Comparison of ENCODE assay signal across 8 cellular contexts in the genomic region with DNA sequence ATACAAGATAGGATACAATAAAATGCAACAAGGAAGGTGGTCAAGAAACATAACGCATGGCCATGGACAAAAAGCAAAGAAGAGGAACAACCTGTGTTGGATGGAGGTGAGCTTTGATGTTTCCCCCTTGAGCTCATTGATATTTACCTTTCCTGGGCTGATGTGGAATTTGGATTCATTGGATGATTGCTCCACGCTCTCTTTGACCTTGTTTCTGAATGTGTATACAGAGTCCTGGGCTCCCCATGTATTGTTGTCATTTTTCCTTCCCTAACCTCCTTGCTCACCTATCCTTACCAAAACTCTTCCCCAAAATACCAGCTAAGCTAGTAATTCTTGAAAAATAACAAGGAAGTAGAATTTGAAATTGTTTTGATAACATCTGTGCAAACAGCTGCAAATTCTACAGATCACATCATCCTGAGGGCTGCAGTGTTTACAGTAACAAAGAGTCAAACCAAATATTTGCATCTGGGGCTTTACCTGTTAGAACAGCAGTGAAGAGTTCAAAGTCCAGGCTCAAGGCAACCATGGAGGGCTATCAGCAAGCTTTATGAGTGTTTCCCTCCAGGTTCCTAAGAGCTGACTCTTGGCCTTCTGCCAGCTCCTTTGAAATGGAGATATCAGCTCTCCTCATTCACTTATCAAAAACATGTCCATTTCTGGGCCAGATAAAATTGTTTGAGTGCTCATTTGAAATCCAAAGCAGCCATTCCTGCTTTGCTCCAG.
DNase-seq lines count a peak whose midpoint lies in the region; ATAC-seq, FAIRE-seq and TF ChIP-seq lines count a peak whose summit lies in the region.

No MANE protein-coding gene starts in this region.

- peaks cover 21 to 51% (median 33%) of the 10 kb centered on the region in 3 donors for H3K4me1 ChIP-seq in pancreas

- TF ChIP-seq CTCF in GM06990 (IDR thresholded peaks at IDR 0.05; ENCODE audit: insufficient read depth, low read length, poor library complexity, severe bottlenecking), result no peak
- no peak for TF ChIP-seq CTCF in pancreas (IDR thresholded peaks at IDR 0.05)
- no peak for TF ChIP-seq CTCF in D721Med (IDR thresholded peaks at IDR 0.05; ENCODE audit: insufficient read depth, missing control alignments)

- peak overlapping the region; percentile 23 to 83 (median 76) for H3K27ac ChIP-seq in pancreas
- no peak overlapping the region for H3K27ac ChIP-seq in caudate nucleus (ENCODE audit: low read depth, low read length)

- 25 to 34% methylated on average over 2 of the region's 2 CpGs for WGBS in pancreas, 2 donors

- FAIRE-seq in pancreas (lab: Jason Lieb, UNC), result peak; percentile 85
- no peak for FAIRE-seq in D721Med (lab: Jason Lieb, UNC)

- H3K27me3 ChIP-seq in GM06990 (replicated peaks; ENCODE audit: control insufficient read depth, insufficient read depth, low read length) (no peaks in the 10 kb centered on the region), pancreas (no peaks in the 10 kb centered on the region)

- no peaks in the 10 kb centered on the region for H3K9me3 ChIP-seq in pancreas

- ATAC-seq in GM21423 (IDR thresholded peaks at IDR 0.05; ENCODE audit: unreplicated experiment) (peak; percentile 93), HG03469 (IDR thresholded peaks at IDR 0.05; ENCODE audit: unreplicated experiment) (peak; percentile 92), pancreas (peak; percentile 89 to 96 (median 93))

- DNase-seq in GM06990 (ENCODE audit: extremely low read depth, insufficient read length), result peak; percentile 65
- peak; percentile 19 for DNase-seq in RPMI7951 (ENCODE audit: low read depth)
- peak in 4 of 6 donors; percentile 84 to 97 (median 94) for DNase-seq in pancreas
- DNase-seq in D721Med (ENCODE audit: insufficient read length, low spot score), result no peak
- no peak for DNase-seq in caudate nucleus (lab: John Stamatoyannopoulos, UW)
- DNase-seq in T1000 (lab: John Stamatoyannopoulos, UW), result no peak

- intact Hi-C loops in pancreas (cut with DNase I), result loop anchor here in 1 of 3 donors (10.0 kb wide), 1 partner anchor 212 kb away; a partner anchor contains a TSS

- H3K36me3 ChIP-seq in GM06990 (ENCODE audit: control insufficient read depth, insufficient read depth, low read length) (no peaks in the 10 kb centered on the region), pancreas (no peaks in the 10 kb centered on the region)

- H3K4me3 ChIP-seq in GM06990 (replicated peaks; ENCODE audit: low read depth, low read length) (peak overlapping the region; percentile 29), pancreas (peak overlapping the region in 1 of 4 donors; percentile 20)

Comparison
In these comparisons a context has a peak if more than half of its experiments do, and no peak if none do; other contexts are left out.
1. DNase-seq: peak in GM06990 (single experiment), RPMI7951 (single experiment) and pancreas (4 of 6); none in D721Med (single experiment), caudate nucleus (0 of 61) and T1000 (single experiment).
2. Peak in every context shown above with its lines, with median percentiles within 50 percentile points of each other: ATAC-seq.